9 cellular contexts compared by ENCODE assay signal in the genomic region with DNA sequence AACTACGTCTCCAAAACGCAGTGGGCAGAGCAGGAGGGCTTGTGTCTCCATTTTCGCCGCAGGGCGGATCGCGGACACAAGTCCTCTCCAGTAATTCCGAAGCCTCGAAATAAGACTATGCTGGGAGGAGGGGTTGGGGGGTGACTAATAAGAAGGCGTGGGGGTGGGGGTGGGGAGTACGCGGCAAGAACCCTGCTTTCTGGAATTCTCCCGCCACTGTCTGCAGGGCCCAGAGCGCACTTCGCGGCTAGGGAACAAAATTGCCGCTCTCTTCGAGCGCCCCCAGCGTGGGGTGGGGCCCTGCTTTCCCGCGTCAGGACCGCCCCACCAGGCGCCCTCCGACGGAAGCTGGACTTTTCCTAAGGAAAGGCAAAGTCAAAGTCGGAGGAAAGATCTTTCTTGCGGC. TPM values are rescaled to one million over a fixed set of nuclear protein-coding genes. Genes with fewer than 3 reads are reported as not detected.
DNase-seq lines count a peak whose midpoint lies in the region; ATAC-seq, FAIRE-seq and TF ChIP-seq lines count a peak whose summit lies in the region.
"Had no signal": no experiment of that assay in that cellular context is flagged by ENCODE, and none has a peak within 500 bp of the region (broad histone marks: within the 10 kb centered on the region; RNA-seq: fewer than 3 reads in every experiment).

No MANE protein-coding gene starts in this region.

- peak; percentile 63 to 76 (median 66) for DNase-seq in body of pancreas
- DNase-seq in kidney epithelial cell (ENCODE audit: low read depth): no peak
- DNase-seq in stimulated activated naive CD8-positive, alpha-beta T cell treated with anti-CD3 and anti-CD28 coated beads, Interleukin-15, Interleukin-2, amounts not matched to agents 100 U/mL and 50 U/mL, for 24 hours: peak; percentile 19
- DNase-seq in GM12891 (ENCODE audit: insufficient read length, low spot score): no peak

- no peaks in the 10 kb centered on the region for H3K4me1 ChIP-seq in HEK293 (ENCODE audit: control insufficient read depth, insufficient read depth, low read length)
- H3K4me1 ChIP-seq in body of pancreas: peaks cover 24% of the 10 kb centered on the region

- peak overlapping the region; percentile 25 for H3K4me3 ChIP-seq in HEK293 (ENCODE audit: low read depth, low read length)
- peak overlapping the region in 1 of 2 donors; percentile 13 for H3K4me3 ChIP-seq in body of pancreas
- H3K4me3 ChIP-seq in kidney epithelial cell (ENCODE audit: low read depth, low read length): peak overlapping the region; percentile 24

- H3K27ac ChIP-seq in HEK293 (ENCODE audit: extremely low read depth, low read depth, low read length): no peak overlapping the region
- peak overlapping the region; percentile 81 to 90 (median 84) for H3K27ac ChIP-seq in body of pancreas

- H3K36me3 ChIP-seq in HEK293 (ENCODE audit: control insufficient read depth in 2 of 2, insufficient read depth in 1 of 2, low read length in 2 of 2) (peaks cover 0 to 2% of the 10 kb centered on the region in 2 experiments; a peak in 1 of 3 replicates), body of pancreas (replicated peaks in 1 of 2; ENCODE audit: insufficient read depth in 1 of 2, low read depth in 2 of 2) (no peaks in the 10 kb centered on the region), kidney epithelial cell (ENCODE audit: control insufficient read depth, insufficient read depth, low read length) (no peaks in the 10 kb centered on the region)

- TF ChIP-seq POLR2A in body of pancreas (IDR thresholded peaks at IDR 0.05) (no peak), GM12891 (IDR thresholded peaks at IDR 0.05; ENCODE audit: low read depth, low read length) (no peak)

- 1 to 2% methylated on average over 27 to 28 of the region's 28 CpGs for WGBS in body of pancreas, 2 donors

- no peaks in the 10 kb centered on the region for H3K27me3 ChIP-seq in body of pancreas
- peaks cover 53% of the 10 kb centered on the region for H3K27me3 ChIP-seq in kidney epithelial cell (ENCODE audit: control insufficient read depth, insufficient read depth, low read length)

- intact Hi-C loops in body of pancreas (cut with DNase I): no loop called here

- FAIRE-seq in GM12891 (lab: Jason Lieb, UNC): no peak
- FAIRE-seq: GM19239 had no signal

- TF ChIP-seq CTCF in HEK293 (tag by site-specific recombination; IDR thresholded peaks at IDR 0.05): no peak
- TF ChIP-seq CTCF in body of pancreas (IDR thresholded peaks at IDR 0.05): peak in 1 of 7 experiments; percentile 3
- TF ChIP-seq CTCF in kidney epithelial cell (IDR thresholded peaks at IDR 0.05; ENCODE audit: insufficient read depth, low read length, poor library complexity, severe bottlenecking): no peak

- CTCF ChIA-PET in HEK293 (lab: Yijun Ruan, JAX): no interaction called here

- ATAC-seq in body of pancreas (peak; percentile 55), GM18502 (IDR thresholded peaks at IDR 0.05; ENCODE audit: poor library complexity, unreplicated experiment) (no peak), GM18858 (IDR thresholded peaks at IDR 0.05; ENCODE audit: unreplicated experiment) (no peak), GM21737 (IDR thresholded peaks at IDR 0.05; ENCODE audit: unreplicated experiment) (no peak)
- no peak for ATAC-seq in stimulated activated naive CD8-positive, alpha-beta T cell treated with anti-CD3 and anti-CD28 coated beads, Interleukin-15, Interleukin-2, amounts not matched to agents 100 U/mL and 50 U/mL, for 24 hours

- H3K9me3 ChIP-seq in HEK293 (ENCODE audit: control insufficient read depth, insufficient read depth, low read depth, low read length) (no peaks in the 10 kb centered on the region), body of pancreas (no peaks in the 10 kb centered on the region)

- POLR2A ChIA-PET in HEK293 (lab: Yijun Ruan, JAX): interaction anchor here (0.6 kb wide), 1 partner anchor 84 kb away, joined by 3 read pairs; no protein-coding TSS in a partner anchor

TF ChIP-seq in HEK293, 187 proteins besides CTCF, POLR2A, EP300 and RAD21:
- TF ChIP-seq ZNF341 (tag by site-specific recombination; IDR thresholded peaks at IDR 0.05; ENCODE audit: low read depth) (no peak), MYNN (tag by site-specific recombination; IDR thresholded peaks at IDR 0.05; ENCODE audit: borderline replicate concordance) (no peak), ZNF529 (tag by site-specific recombination; IDR thresholded peaks at IDR 0.05; ENCODE audit: insufficient replicate concordance) (no peak), ZNF777 (tag by site-specific recombination; IDR thresholded peaks at IDR 0.05; ENCODE audit: borderline replicate concordance) (no peak), ZNF510 (tag by site-specific recombination; IDR thresholded peaks at IDR 0.05; ENCODE audit: insufficient replicate concordance) (no peak), ZNF37A (tag by site-specific recombination; IDR thresholded peaks at IDR 0.05) (no peak), ZNF837 (tag by site-specific recombination; IDR thresholded peaks at IDR 0.05) (no peak), ZNF549 (tag by site-specific recombination; IDR thresholded peaks at IDR 0.05) (no peak), ZXDB (tag by site-specific recombination; IDR thresholded peaks at IDR 0.05) (no peak), SP7 (tag by site-specific recombination; IDR thresholded peaks at IDR 0.05) (no peak), GFI1B (tag by site-specific recombination; IDR thresholded peaks at IDR 0.05) (no peak), ZNF585B (tag by site-specific recombination; IDR thresholded peaks at IDR 0.05) (no peak)

TF ChIP-seq in GM12891, 5 proteins besides CTCF, POLR2A, EP300 and RAD21:
- TF ChIP-seq PAX5 (IDR thresholded peaks at IDR 0.05; ENCODE audit: insufficient read depth, low read length, severe bottlenecking): no peak
- TF ChIP-seq TAF1 (IDR thresholded peaks at IDR 0.05; ENCODE audit: low read depth, low read length): no peak
- TF ChIP-seq POLR2AphosphoS5 (IDR thresholded peaks at IDR 0.05; ENCODE audit: low read depth, low read length): no peak
- TF ChIP-seq POU2F2 (IDR thresholded peaks at IDR 0.05; ENCODE audit: low read depth, low read length): no peak
- no peak for TF ChIP-seq SPI1 (IDR thresholded peaks at IDR 0.05; ENCODE audit: low read depth, low read length)

RNA-seq across cellular contexts. Expression of gene NR4A2, which starts 12.0 kb away (rescaled TPM):
- total RNA-seq in body of pancreas (1 to 10 TPM; 1.0 to 5.9 TPM), kidney epithelial cell (0.07 and 0.13 TPM in 2 replicates)
- polyA plus RNA-seq in GM12891 (2012; ENCODE audit: low read depth, missing spikeins): 2.4 TPM

Comparison
In these comparisons a context has a peak if more than half of its experiments do, and no peak if none do; other contexts are left out.
1. DNase-seq: peak in body of pancreas (4 of 4) and stimulated activated naive CD8-positive, alpha-beta T cell treated with anti-CD3 and anti-CD28 coated beads, Interleukin-15, Interleukin-2, amounts not matched to agents 100 U/mL and 50 U/mL, for 24 hours (single experiment); none in kidney epithelial cell (single experiment) and GM12891 (single experiment).